ENCODE assay signal across 8 cellular contexts in genomic region chr10:121974019-121974534, GRCh38. TPM values are rescaled to one million over a fixed set of nuclear protein-coding genes. Genes with fewer than 3 reads are reported as not detected.
A peak's percentile ranks its signal among the peaks of the same experiment; 100 is the strongest.
DNase-seq lines count a peak whose midpoint lies in the region; TF ChIP-seq lines count a peak whose summit lies in the region.

No MANE protein-coding gene starts in this region.

- H2AFZ ChIP-seq in hepatocyte = peak overlapping the region; percentile 99

- H3K4me3 ChIP-seq in HFF-Myc (replicated peaks; ENCODE audit: low read depth, low read length) = peak overlapping the region; percentile 79
- H3K4me3 ChIP-seq in WERI-Rb-1 (ENCODE audit: low read depth, low read length) = peak overlapping the region; percentile 76
- H3K4me3 ChIP-seq in hepatocyte = peak overlapping the region; percentile 100

- no peaks in the 10 kb centered on the region for H3K27me3 ChIP-seq in WERI-Rb-1 (ENCODE audit: insufficient read depth, low read depth, severe bottlenecking)
- H3K27me3 ChIP-seq in hepatocyte = no peaks in the 10 kb centered on the region

- H3K27ac Mint-ChIP-seq in stimulated activated naive CD8-positive, alpha-beta T cell treated with anti-CD3 and anti-CD28 coated beads, Interleukin-15, Interleukin-2, amounts not matched to agents 100 ng/mL and 50 ng/mL, for 24 hours = peak overlapping the region; percentile 68

- TF ChIP-seq CTCF in HFF-Myc (IDR thresholded peaks at IDR 0.05; ENCODE audit: low read depth, low read length, missing control alignments) (no peak), WERI-Rb-1 (IDR thresholded peaks at IDR 0.05; ENCODE audit: low read depth, low read length) (no peak), hepatocyte (IDR thresholded peaks at IDR 0.05; ENCODE audit: poor library complexity) (no peak)

- peak overlapping the region; percentile 97 for H3K4me2 ChIP-seq in hepatocyte

- H3K9me3 Mint-ChIP-seq in stimulated activated naive CD8-positive, alpha-beta T cell treated with anti-CD3 and anti-CD28 coated beads, Interleukin-15, Interleukin-2, amounts not matched to agents 100 ng/mL and 50 ng/mL, for 24 hours = peaks cover 9% of the 10 kb centered on the region

- peaks cover 29% of the 10 kb centered on the region for H3K79me2 ChIP-seq in hepatocyte

- H3K36me3 ChIP-seq in WERI-Rb-1 (peaks cover 46% of the 10 kb centered on the region), hepatocyte (replicated peaks; ENCODE audit: insufficient read depth, low read depth) (no peaks in the 10 kb centered on the region)

- H3K4me1 ChIP-seq in hepatocyte (ENCODE audit: insufficient read depth) = peaks cover 14% of the 10 kb centered on the region

- H3K4me1 Mint-ChIP-seq in stimulated activated naive CD8-positive, alpha-beta T cell treated with anti-CD3 and anti-CD28 coated beads, Interleukin-15, Interleukin-2, amounts not matched to agents 100 ng/mL and 50 ng/mL, for 24 hours (ENCODE audit: low read depth) = peaks cover 22% of the 10 kb centered on the region

- H3K27me3 Mint-ChIP-seq in stimulated activated naive CD8-positive, alpha-beta T cell treated with anti-CD3 and anti-CD28 coated beads, Interleukin-15, Interleukin-2, amounts not matched to agents 100 ng/mL and 50 ng/mL, for 24 hours = no peaks in the 10 kb centered on the region

- 11% methylated on average over 21 of the region's 21 CpGs for WGBS in hepatocyte (ENCODE audit: low lambda C conversion rate, missing lambda C conversion rate)

- peaks cover 2% of the 10 kb centered on the region for H4K20me1 ChIP-seq in hepatocyte (ENCODE audit: insufficient read depth, poor library complexity, severe bottlenecking)

- DNase-seq in DMS114 treated with DMSO at 0.1 percent for 48 hours (lab: John Stamatoyannopoulos, UW; ENCODE audit: unreplicated experiment) = peak; percentile 15
- no peak for DNase-seq in HFF-Myc (ENCODE audit: extremely low read depth, low read depth)
- no peak for DNase-seq in WERI-Rb-1
- no peak for DNase-seq in hepatocyte (ENCODE audit: low spot score)
- no peak for DNase-seq in AG08395 (ENCODE audit: low spot score)
- DNase-seq in cerebellar nuclear complex (lab: John Stamatoyannopoulos, UW) = no peak
- DNase-seq in GF-D8 (lab: John Stamatoyannopoulos, UW) = no peak

- H3K9me3 ChIP-seq in WERI-Rb-1 (ENCODE audit: severe bottlenecking) (peaks cover 4% of the 10 kb centered on the region), hepatocyte (ENCODE audit: low read depth) (no peaks in the 10 kb centered on the region)

- peak overlapping the region; percentile 98 for H3K27ac ChIP-seq in WERI-Rb-1
- H3K27ac ChIP-seq in hepatocyte = peak overlapping the region; percentile 100

- H3K9me2 ChIP-seq in hepatocyte (replicated peaks; ENCODE audit: insufficient read depth) = no peaks in the 10 kb centered on the region

- H3K36me3 Mint-ChIP-seq in stimulated activated naive CD8-positive, alpha-beta T cell treated with anti-CD3 and anti-CD28 coated beads, Interleukin-15, Interleukin-2, amounts not matched to agents 100 ng/mL and 50 ng/mL, for 24 hours (ENCODE audit: low read depth) = peaks cover 30% of the 10 kb centered on the region

- H3K4me3 Mint-ChIP-seq in stimulated activated naive CD8-positive, alpha-beta T cell treated with anti-CD3 and anti-CD28 coated beads, Interleukin-15, Interleukin-2, amounts not matched to agents 100 ng/mL and 50 ng/mL, for 24 hours = peak overlapping the region; percentile 92

RNA-seq across cellular contexts. Expression of gene NSMCE4A, which starts 0.9 kb away (rescaled TPM):
- 57.9 and 67.6 TPM in 2 replicates for total RNA-seq in hepatocyte
- polyA plus RNA-seq in hepatocyte = 44.5 and 51.0 TPM in 2 replicates

RNA-seq across cellular contexts. Expression of gene TACC2, which starts 14.9 kb away (rescaled TPM):
- 20.0 and 24.1 TPM in 2 replicates for total RNA-seq in hepatocyte
- polyA plus RNA-seq in hepatocyte = 34.6 and 35.7 TPM in 2 replicates

RNA-seq across cellular contexts. Expression of gene ATE1, which starts 46.2 kb away (rescaled TPM):
- total RNA-seq in hepatocyte = 41.7 and 48.9 TPM in 2 replicates
- polyA plus RNA-seq in hepatocyte = 13.0 and 16.9 TPM in 2 replicates
